25 cellular contexts compared by ENCODE assay signal in genomic region chr4:64780664-64781063, GRCh38.
"Had no signal": no experiment of that assay in that cellular context is flagged by ENCODE, and none has a peak within 500 bp of the region (broad histone marks: within the 10 kb centered on the region; RNA-seq: fewer than 3 reads in every experiment).

No MANE protein-coding gene starts in this region.

- H3K27me3 Mint-ChIP-seq: activated CD4-positive, alpha-beta memory T cell treated with anti-CD3 and anti-CD28 coated beads for 36 hours; activated naive CD8-positive, alpha-beta T cell treated with anti-CD3 and anti-CD28 coated beads, Interleukin-2, amount 10 ng/mL, durations not matched to agents 7 days and 5 days; activated T-helper 17 cell treated with anti-CD3 and anti-CD28 coated beads, Interleukin-2, amount 50 U/mL, for 72 hours had no signal

- ATAC-seq: activated T-helper 17 cell treated with anti-CD3 and anti-CD28 coated beads, Interleukin-2, amount 50 U/mL, for 72 hours; body of pancreas; left colon; lower lobe of right lung; natural killer cell had no signal

- H3K27me3 ChIP-seq: body of pancreas, dorsolateral prefrontal cortex, neutrophil, spleen, thyroid gland had no signal

- H3K4me3 ChIP-seq: body of pancreas, dorsolateral prefrontal cortex, lower lobe of right lung, spleen, thyroid gland had no signal

- H3K36me3 Mint-ChIP-seq: activated CD4-positive, alpha-beta memory T cell treated with anti-CD3 and anti-CD28 coated beads for 36 hours; activated naive CD8-positive, alpha-beta T cell treated with anti-CD3 and anti-CD28 coated beads, Interleukin-2, amount 10 ng/mL, durations not matched to agents 7 days and 5 days; natural killer cell had no signal

- H3K9me3 ChIP-seq: body of pancreas, lower lobe of right lung, neutrophil, spleen, thyroid gland had no signal

- H3K27ac Mint-ChIP-seq: activated CD4-positive, alpha-beta memory T cell treated with anti-CD3 and anti-CD28 coated beads for 36 hours; activated naive CD8-positive, alpha-beta T cell treated with anti-CD3 and anti-CD28 coated beads, Interleukin-2, amount 10 ng/mL, durations not matched to agents 7 days and 5 days; activated T-helper 17 cell treated with anti-CD3 and anti-CD28 coated beads, Interleukin-2, amount 50 U/mL, for 72 hours; natural killer cell; T-helper 2 cell treated with Interferon-gamma antibody and Interleukin-4, amounts not matched to agents 5 μg/mL and 100 μg/mL, for 36 hours had no signal

- H3K4me1 ChIP-seq: body of pancreas, lower lobe of right lung, spleen had no signal

- FAIRE-seq: colon, islet of Langerhans, TTC549 had no signal

- H3K4me1 Mint-ChIP-seq: activated naive CD8-positive, alpha-beta T cell treated with anti-CD3 and anti-CD28 coated beads, Interleukin-2, amount 10 ng/mL, durations not matched to agents 7 days and 5 days; activated T-helper 17 cell treated with anti-CD3 and anti-CD28 coated beads, Interleukin-2, amount 50 U/mL, for 72 hours; natural killer cell had no signal

- H3K9me3 Mint-ChIP-seq: activated naive CD8-positive, alpha-beta T cell treated with anti-CD3 and anti-CD28 coated beads, Interleukin-2, amount 10 ng/mL, durations not matched to agents 7 days and 5 days; activated T-helper 17 cell treated with anti-CD3 and anti-CD28 coated beads, Interleukin-2, amount 50 U/mL, for 72 hours; natural killer cell; T-helper 2 cell treated with Interferon-gamma antibody and Interleukin-4, amounts not matched to agents 5 μg/mL and 100 μg/mL, for 36 hours had no signal

- H3K36me3 ChIP-seq: lower lobe of right lung, neutrophil, spleen, thyroid gland had no signal

- H3K27ac ChIP-seq: body of pancreas, dorsolateral prefrontal cortex, lower lobe of right lung, neutrophil, spleen, thyroid gland had no signal

- DNase-seq: activated CD4-positive, alpha-beta memory T cell treated with anti-CD3 and anti-CD28 coated beads for 36 hours; activated CD4-positive, alpha-beta T cell treated with anti-CD3 and anti-CD28 coated beads for 4 hours; activated naive CD4-positive, alpha-beta T cell treated with Interleukin-2 at 50 U/mL for 16 hours; activated naive CD8-positive, alpha-beta T cell treated with anti-CD3 and anti-CD28 coated beads, Interleukin-2, amount 10 ng/mL, durations not matched to agents 7 days and 5 days; amygdala; body of pancreas; caudate nucleus; dorsolateral prefrontal cortex; erythroblast; foreskin melanocyte; glutamatergic neuron; hippocampal formation; left colon; lower lobe of right lung; natural killer cell; spleen; stimulated activated CD4-positive, alpha-beta T cell treated with anti-CD3 and anti-CD28 coated beads, Interleukin-4, amount 100 ng/mL, for 4 hours; stimulated activated naive CD4-positive, alpha-beta T cell; thyroid gland had no signal

- H3K4me3 Mint-ChIP-seq: activated CD4-positive, alpha-beta memory T cell treated with anti-CD3 and anti-CD28 coated beads for 36 hours; activated naive CD8-positive, alpha-beta T cell treated with anti-CD3 and anti-CD28 coated beads, Interleukin-2, amount 10 ng/mL, durations not matched to agents 7 days and 5 days; activated T-helper 17 cell treated with anti-CD3 and anti-CD28 coated beads, Interleukin-2, amount 50 U/mL, for 72 hours; natural killer cell; T-helper 2 cell treated with Interferon-gamma antibody and Interleukin-4, amounts not matched to agents 5 μg/mL and 100 μg/mL, for 36 hours had no signal
